In the genomic region with DNA sequence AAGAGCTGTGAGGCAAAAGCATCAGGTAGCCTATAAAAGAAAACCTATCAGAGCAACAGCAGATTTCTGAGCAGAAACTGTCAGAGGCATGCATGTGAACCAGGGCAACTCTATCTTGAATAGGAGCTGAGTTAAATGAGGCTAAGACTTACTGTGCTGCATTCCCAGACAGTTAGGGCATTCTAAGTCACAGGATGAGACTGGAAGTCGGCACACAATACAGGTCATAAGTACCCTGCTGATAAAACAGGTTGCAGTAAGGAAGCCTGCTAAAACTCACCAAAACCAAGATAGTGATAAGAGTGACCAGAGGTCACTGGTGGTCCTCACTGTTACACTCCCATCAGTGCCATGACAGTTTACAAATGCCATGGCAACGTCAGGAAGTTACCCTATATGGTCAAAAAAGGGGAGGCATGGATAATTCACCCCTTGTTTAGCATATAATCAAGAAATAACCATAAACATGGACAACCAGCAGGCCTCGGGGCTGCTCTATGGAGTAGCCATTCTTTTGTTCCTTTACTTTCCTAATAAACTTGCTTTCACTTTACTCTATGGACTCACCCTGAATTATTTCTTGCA, we compare ENCODE assay signal across 8 cellular contexts.
DNase-seq lines count a peak whose midpoint lies in the region; ATAC-seq, FAIRE-seq and TF ChIP-seq lines count a peak whose summit lies in the region.
"Not testable (repeated sequence)": the region's sequence is repeated elsewhere in the genome, so short reads cannot be mapped to it uniquely, and the experiment has no call there.

No MANE protein-coding gene starts in this region.

- not testable (repeated sequence) for H3K9me1 ChIP-seq in endothelial cell of umbilical vein (replicated peaks; ENCODE audit: control insufficient read depth, extremely low read depth, insufficient read depth, low read length)

- dilution Hi-C loops in endothelial cell of umbilical vein (cut with MboI; ENCODE audit: extremely low pct_ligation_motif_present, low sequenced_read_pairs), result not testable (repeated sequence)

- not testable (repeated sequence) for H2AFZ ChIP-seq in PC-3 (ENCODE audit: low read length); endothelial cell of umbilical vein (ENCODE audit: low read depth, low read length); smooth muscle cell (ENCODE audit: low read depth)

- BruUV-seq in PC-3 (replicated peaks; lab: Mats Ljungman, UMichigan), result not testable (repeated sequence)
- BruUV-seq in endothelial cell of umbilical vein (replicated peaks; lab: Mats Ljungman, UMichigan), result TSS peak; percentile 65

- peak; percentile 18 for DNase-seq in AG08396 (ENCODE audit: low spot score)
- not testable (repeated sequence) for DNase-seq in H54 (ENCODE audit: insufficient read length, low spot score); smooth muscle cell (lab: John Stamatoyannopoulos, UW; ENCODE audit: unreplicated experiment)
- peak; percentile 28 for DNase-seq in PC-3
- peak; percentile 71 for DNase-seq in astrocyte of the hippocampus (ENCODE audit: low read depth, low spot score)
- DNase-seq in endothelial cell of umbilical vein (ENCODE audit: low read depth, low spot score), result peak; percentile 91
- DNase-seq in hepatic stellate cell (ENCODE audit: low spot score), result peak; percentile 6

- CTCF ChIA-PET in PC-3 (lab: Charles Lee), result not testable (repeated sequence)
- CTCF ChIA-PET in endothelial cell of umbilical vein (lab: Charles Lee), result interaction anchor here (1.0 to 1.4 kb wide), 2 partner anchors 9 to 59 kb away, joined by 3 to 4 read pairs; no protein-coding TSS in a partner anchor

- H3K27ac ChIP-seq in PC-3 (ENCODE audit: low read length); liver (ENCODE audit: low read depth in 1 of 2, low read length in 2 of 2): not testable (repeated sequence)
- peak overlapping the region; percentile 83 for H3K27ac ChIP-seq in endothelial cell of umbilical vein (ENCODE audit: insufficient read depth, low read depth, low read length)
- H3K27ac ChIP-seq in smooth muscle cell (ENCODE audit: low read depth), result peak overlapping the region; percentile 100

- TF ChIP-seq POLR2A in H54 (IDR thresholded peaks at IDR 0.05; ENCODE audit: low read depth, low read length), result not testable (repeated sequence)
- TF ChIP-seq POLR2A in endothelial cell of umbilical vein (IDR thresholded peaks at IDR 0.05; ENCODE audit: low read depth, low read length), result peak; percentile 48

- H4K20me1 ChIP-seq in PC-3 (ENCODE audit: low read length); endothelial cell of umbilical vein (replicated peaks; ENCODE audit: control insufficient read depth, extremely low read depth, insufficient read depth, low read length); smooth muscle cell (ENCODE audit: low read depth): not testable (repeated sequence)

- H3K9ac ChIP-seq in PC-3 (ENCODE audit: low read length); liver (ENCODE audit: low read depth in 1 of 2, low read length in 2 of 2): not testable (repeated sequence)
- H3K9ac ChIP-seq in endothelial cell of umbilical vein (replicated peaks; ENCODE audit: extremely low read depth, insufficient read depth, low read length) (peak overlapping the region; percentile 67), smooth muscle cell (ENCODE audit: low read depth) (peak overlapping the region; percentile 96)

- H3K79me2 ChIP-seq in PC-3 (ENCODE audit: low read length) (peaks cover 20% of the 10 kb centered on the region), smooth muscle cell (ENCODE audit: low read depth) (peaks cover 43% of the 10 kb centered on the region)
- not testable (repeated sequence) for H3K79me2 ChIP-seq in endothelial cell of umbilical vein (ENCODE audit: control insufficient read depth, insufficient read depth, low read length)

- POLR2A ChIA-PET in PC-3 (lab: Charles Lee; ENCODE audit: unreplicated experiment); endothelial cell of umbilical vein (lab: Charles Lee): not testable (repeated sequence)

- not testable (repeated sequence) for H3K4me1 ChIP-seq in PC-3 (ENCODE audit: insufficient read depth, low read length); liver (ENCODE audit: control insufficient read depth in 4 of 4, insufficient read depth in 4 of 4, low read length in 3 of 4)
- peaks cover 24% of the 10 kb centered on the region for H3K4me1 ChIP-seq in endothelial cell of umbilical vein (ENCODE audit: control insufficient read depth, extremely low read depth, insufficient read depth, low read length)
- peaks cover 16% of the 10 kb centered on the region for H3K4me1 ChIP-seq in smooth muscle cell (ENCODE audit: low read depth)

- WGBS in liver, result 77% methylated on average over 3 of the region's 3 CpGs
- WGBS in smooth muscle cell (ENCODE audit: low lambda C conversion rate), result 29% methylated on average over 3 of the region's 3 CpGs

- TF ChIP-seq RAD21 in liver (IDR thresholded peaks at IDR 0.05), result not testable (repeated sequence)

- intact Hi-C loops in PC-3 (cut with micrococcal nuclease), result not testable (repeated sequence)
- intact Hi-C loops in endothelial cell of umbilical vein (cut with micrococcal nuclease), result loop anchor here (1.0 to 2.0 kb wide), 4 partner anchors 16 to 1264 kb away; no protein-coding TSS in a partner anchor

- not testable (repeated sequence) for H3K4me3 ChIP-seq in PC-3 (ENCODE audit: low read length); endothelial cell of umbilical vein (replicated peaks in 1 of 3; ENCODE audit: insufficient read depth in 1 of 3, low read depth in 1 of 3, low read length in 3 of 3); liver (ENCODE audit: low read depth in 1 of 3, low read length in 3 of 3); smooth muscle cell

- H3K4me2 ChIP-seq in PC-3 (ENCODE audit: low read length), result not testable (repeated sequence)
- H3K4me2 ChIP-seq in endothelial cell of umbilical vein (ENCODE audit: insufficient read depth, low read length) (peak overlapping the region; percentile 34), smooth muscle cell (peak overlapping the region; percentile 74)

- H3K27me3 ChIP-seq in PC-3 (ENCODE audit: low read length); endothelial cell of umbilical vein (ENCODE audit: control insufficient read depth in 2 of 2, insufficient read depth in 2 of 2, low read length in 2 of 2); liver (ENCODE audit: control insufficient read depth in 4 of 4, insufficient read depth in 4 of 4, low read length in 3 of 4); smooth muscle cell (ENCODE audit: low read depth): not testable (repeated sequence)

- H3K9me2 ChIP-seq in PC-3 (replicated peaks; ENCODE audit: low read length), result not testable (repeated sequence)

- not testable (repeated sequence) for H3K36me3 ChIP-seq in PC-3 (ENCODE audit: low read depth, low read length); endothelial cell of umbilical vein (ENCODE audit: control insufficient read depth in 2 of 2, extremely low read depth in 1 of 2, insufficient read depth in 2 of 2, low read length in 2 of 2); liver (ENCODE audit: control insufficient read depth in 4 of 4, insufficient read depth in 3 of 4, low read depth in 1 of 4, low read length in 3 of 4); smooth muscle cell (ENCODE audit: low read depth)

- FAIRE-seq in H54 (lab: Jason Lieb, UNC) (peak; percentile 66), endothelial cell of umbilical vein (lab: Jason Lieb, UNC) (peak; percentile 59)

- not testable (repeated sequence) for H3K9me3 ChIP-seq in PC-3 (ENCODE audit: low read length); endothelial cell of umbilical vein (replicated peaks; ENCODE audit: control insufficient read depth, insufficient read depth, low read length); liver (ENCODE audit: control insufficient read depth in 4 of 4, low read length in 3 of 4); smooth muscle cell (replicated peaks; ENCODE audit: low read depth)

- not testable (repeated sequence) for TF ChIP-seq CTCF in PC-3 (conservative IDR thresholded peaks at IDR 0.05; ENCODE audit: low read depth, low read length); endothelial cell of umbilical vein (IDR thresholded peaks at IDR 0.05; ENCODE audit: extremely low read depth in 1 of 2, insufficient read depth in 1 of 2, low read depth in 1 of 2, low read length in 2 of 2); liver (IDR thresholded peaks at IDR 0.05; ENCODE audit: low read depth, low read length, missing input control); smooth muscle cell (IDR thresholded peaks at IDR 0.05; ENCODE audit: borderline replicate concordance, insufficient read depth, poor library complexity, severe bottlenecking)

- H3F3A ChIP-seq in PC-3 (ENCODE audit: low read length, unreplicated experiment), result not testable (repeated sequence)
- peaks cover 15% of the 10 kb centered on the region for H3F3A ChIP-seq in smooth muscle cell (ENCODE audit: low read depth)

- peak; percentile 38 for ATAC-seq in PC-3

TF ChIP-seq in endothelial cell of umbilical vein, 7 proteins besides CTCF, POLR2A, EP300 and RAD21:
- TF ChIP-seq POLR2AphosphoS5 (IDR thresholded peaks at IDR 0.05; ENCODE audit: insufficient read depth, low read depth, low read length) (peak; percentile 55), JUN (IDR thresholded peaks at IDR 0.05; ENCODE audit: borderline replicate concordance, insufficient read depth, insufficient read length, low read depth) (peak; percentile 78), GATA2 (IDR thresholded peaks at IDR 0.05; ENCODE audit: insufficient read depth, insufficient read length, low read depth, low read length) (peak; percentile 86)
TF ChIP-seq in endothelial cell of umbilical vein: peak in this region for 3; not testable (repeated sequence) for 4.

TF ChIP-seq in liver, 16 proteins besides CTCF, POLR2A, EP300 and RAD21:
- peak; percentile 32 for TF ChIP-seq NR2F2 (IDR thresholded peaks at IDR 0.05)
